ENCODE assay signal across 17 cellular contexts in genomic region chr3:23106641-23107040, GRCh38.
A peak's percentile ranks its signal among the peaks of the same experiment; 100 is the strongest.
DNase-seq lines count a peak whose midpoint lies in the region; ATAC-seq and TF ChIP-seq lines count a peak whose summit lies in the region.
"Had no signal": no experiment of that assay in that cellular context is flagged by ENCODE, and none has a peak within 500 bp of the region (broad histone marks: within the 10 kb centered on the region; RNA-seq: fewer than 3 reads in every experiment).

No MANE protein-coding gene starts in this region.

- no peak for TF ChIP-seq POLR2A in heart left ventricle (IDR thresholded peaks at IDR 0.05)

- no peak overlapping the region for H4K8ac ChIP-seq in mesendoderm (ENCODE audit: low read depth, low read length)

- H3K4me1 ChIP-seq in HEK293 (ENCODE audit: control insufficient read depth, insufficient read depth, low read length) (no peaks in the 10 kb centered on the region; the same call in 1 of the 2 replicates), mesendoderm (ENCODE audit: control insufficient read depth, low read depth, low read length) (no peaks in the 10 kb centered on the region), heart left ventricle (no peaks in the 10 kb centered on the region)
- H3K4me1 ChIP-seq: A549, BE2C, HAP-1 had no signal

- CTCF ChIA-PET in HEK293 (lab: Yijun Ruan, JAX) = no interaction called here

- no peak overlapping the region for H4K5ac ChIP-seq in mesendoderm (ENCODE audit: low read length)

- H2AK5ac ChIP-seq in mesendoderm (ENCODE audit: low read length) = no peak overlapping the region

- H3K9me3 ChIP-seq in HEK293 (ENCODE audit: control insufficient read depth, insufficient read depth, low read depth, low read length) (no peaks in the 10 kb centered on the region), WERI-Rb-1 (ENCODE audit: severe bottlenecking) (no peaks in the 10 kb centered on the region), heart left ventricle (no peaks in the 10 kb centered on the region)
- H3K9me3 ChIP-seq: A549, BE2C, HAP-1 had no signal

- H3K27me3 ChIP-seq in WERI-Rb-1 (ENCODE audit: insufficient read depth, low read depth, severe bottlenecking) = no peaks in the 10 kb centered on the region
- H3K27me3 ChIP-seq in mesendoderm (ENCODE audit: insufficient read depth, low read length, poor library complexity) = no peaks in the 10 kb centered on the region
- H3K27me3 ChIP-seq in heart left ventricle = no peaks in the 10 kb centered on the region
- H3K27me3 ChIP-seq: BE2C had no signal

- H2BK5ac ChIP-seq in mesendoderm (ENCODE audit: low read length) = no peak overlapping the region

- H3K23ac ChIP-seq in mesendoderm (ENCODE audit: low read length) = no peak overlapping the region

- no peak overlapping the region for H3K9ac ChIP-seq in mesendoderm (ENCODE audit: low read length)

- H3K36me3 ChIP-seq in HEK293 (ENCODE audit: control insufficient read depth in 2 of 2, insufficient read depth in 1 of 2, low read length in 2 of 2) (no peaks in the 10 kb centered on the region), WERI-Rb-1 (no peaks in the 10 kb centered on the region), mesendoderm (ENCODE audit: control insufficient read depth, insufficient read depth, low read length) (no peaks in the 10 kb centered on the region), heart left ventricle (no peaks in the 10 kb centered on the region)
- H3K36me3 ChIP-seq: BE2C, HAP-1 had no signal

- no CpG with 5 or more reads among the region's 6 CpGs for WGBS in mesendoderm (ENCODE audit: extremely low coverage, insufficient coverage, low lambda C conversion rate)
- WGBS in heart left ventricle, 4 donors = 93 to 96% (median 95%) methylated on average over 6 of the region's 6 CpGs

- H3K18ac ChIP-seq in mesendoderm (ENCODE audit: low read length) = no peak overlapping the region

- no peak overlapping the region for H3K4me2 ChIP-seq in mesendoderm (ENCODE audit: low read length)
- H3K4me2 ChIP-seq: A549 had no signal

- no peak overlapping the region for H3K56ac ChIP-seq in mesendoderm (ENCODE audit: low read length)

- H3K4ac ChIP-seq in mesendoderm (ENCODE audit: low read depth, low read length) = no peak overlapping the region

- DNase-seq in WERI-Rb-1 = peak; percentile 83
- DNase-seq in mesendoderm = peak; percentile 69
- no peak for DNase-seq in kidney glomerular epithelial cell (lab: John Stamatoyannopoulos, UW)
- DNase-seq in heart left ventricle = no peak
- DNase-seq: BE2C; CD4-positive, alpha-beta memory T cell; COR-L47; DMS53; GOT3; IMR-90; KBM-7 had no signal

- H2BK120ac ChIP-seq in mesendoderm (ENCODE audit: low read depth, low read length) = no peak overlapping the region

- H3K4me3 ChIP-seq in HEK293 (ENCODE audit: low read depth, low read length) (no peak overlapping the region), WERI-Rb-1 (ENCODE audit: low read depth, low read length) (no peak overlapping the region), mesendoderm (ENCODE audit: low read length) (no peak overlapping the region), heart left ventricle (no peak overlapping the region)
- H3K4me3 ChIP-seq: A549, HAP-1 had no signal

- H3K79me1 ChIP-seq in mesendoderm (ENCODE audit: low read length) = no peaks in the 10 kb centered on the region

- POLR2A ChIA-PET in HEK293 (lab: Yijun Ruan, JAX) = no interaction called here

- TF ChIP-seq CTCF in HEK293 (tag by site-specific recombination; IDR thresholded peaks at IDR 0.05) (no peak), WERI-Rb-1 (IDR thresholded peaks at IDR 0.05; ENCODE audit: low read depth, low read length) (no peak), heart left ventricle (IDR thresholded peaks at IDR 0.05) (no peak)

- intact Hi-C loops in heart left ventricle (cut with DNase I) = no loop called here

- no peak overlapping the region for H3K27ac ChIP-seq in HEK293 (ENCODE audit: extremely low read depth, low read depth, low read length)
- H3K27ac ChIP-seq in WERI-Rb-1 = no peak overlapping the region
- H3K27ac ChIP-seq in mesendoderm (ENCODE audit: low read depth, low read length) = no peak overlapping the region
- no peak overlapping the region for H3K27ac ChIP-seq in heart left ventricle
- H3K27ac ChIP-seq: A549, C4-2B had no signal

- ATAC-seq in GM21529 (IDR thresholded peaks at IDR 0.05; ENCODE audit: unreplicated experiment) = no peak
- ATAC-seq in GM19351 (IDR thresholded peaks at IDR 0.05; ENCODE audit: unreplicated experiment) = no peak
- ATAC-seq in heart left ventricle = no peak
- ATAC-seq: A549 had no signal

- no peak overlapping the region for H2BK15ac ChIP-seq in mesendoderm (replicated peaks; ENCODE audit: low read depth)

- no peaks in the 10 kb centered on the region for H3K79me2 ChIP-seq in mesendoderm (ENCODE audit: control insufficient read depth, insufficient read depth, low read length)

TF ChIP-seq in HEK293, 187 proteins besides CTCF, POLR2A, EP300 and RAD21:
- TF ChIP-seq ZFP69B (tag by site-specific recombination; IDR thresholded peaks at IDR 0.05) (no peak), OSR2 (tag by site-specific recombination; IDR thresholded peaks at IDR 0.05) (peak; percentile 34; the same call in 1 of the 2 replicates), TCF7L2 (IDR thresholded peaks at IDR 0.05; ENCODE audit: borderline replicate concordance, low read depth, low read length) (peak; percentile 50; the same call in 1 of the 2 replicates)
TF ChIP-seq in HEK293: peak in this region for 2.

Comparison
In these comparisons a context has a peak if more than half of its experiments do, and no peak if none do; other contexts are left out.
1. DNase-seq: peak in WERI-Rb-1 (single experiment) and mesendoderm (single experiment); none in kidney glomerular epithelial cell (single experiment) and heart left ventricle (0 of 5).